31 cellular contexts compared by ENCODE assay signal in genomic region chr17:78788451-78788850, GRCh38. TPM values are rescaled to one million over a fixed set of nuclear protein-coding genes. Genes with fewer than 3 reads are reported as not detected.
DNase-seq lines count a peak whose midpoint lies in the region; ATAC-seq, FAIRE-seq and TF ChIP-seq lines count a peak whose summit lies in the region.
"Had no signal": no experiment of that assay in that cellular context is flagged by ENCODE, and none has a peak within 500 bp of the region (broad histone marks: within the 10 kb centered on the region; RNA-seq: fewer than 3 reads in every experiment).

No MANE protein-coding gene starts in this region.

- no peak overlapping the region for H3K9ac ChIP-seq in kidney (ENCODE audit: low read length in 2 of 2)
- H3K9ac ChIP-seq: GM23248, SK-N-SH had no signal

- H3K27me3 Mint-ChIP-seq in activated naive CD8-positive, alpha-beta T cell treated with anti-CD3 and anti-CD28 coated beads for 36 hours: no peaks in the 10 kb centered on the region
- H3K27me3 Mint-ChIP-seq: naive B cell had no signal

- TF ChIP-seq POLR2A in vagina (IDR thresholded peaks at IDR 0.05) (no peak), testis (IDR thresholded peaks at IDR 0.05) (no peak)

- H3K4me1 ChIP-seq in right cardiac atrium (ENCODE audit: control insufficient read depth, insufficient read depth, low read length): peaks cover 5% of the 10 kb centered on the region
- peaks cover 0 to 16% of the 10 kb centered on the region in 2 donors for H3K4me1 ChIP-seq in kidney (ENCODE audit: control insufficient read depth in 1 of 2, insufficient read depth in 1 of 2, low read depth in 1 of 2, low read length in 2 of 2)
- peaks cover 39% of the 10 kb centered on the region for H3K4me1 ChIP-seq in vagina
- peaks cover 16% of the 10 kb centered on the region for H3K4me1 ChIP-seq in testis

- H3K27me3 ChIP-seq in right cardiac atrium (ENCODE audit: control insufficient read depth, insufficient read depth) (no peaks in the 10 kb centered on the region), vagina (no peaks in the 10 kb centered on the region), testis (no peaks in the 10 kb centered on the region)
- H3K27me3 ChIP-seq: BLaER1 treated with 17β-estradiol and CSF1 and Interleukin-3, amounts not matched to agents 10 nM and 100 nM; ovary; upper lobe of left lung had no signal

- WGBS in right cardiac atrium: 85% methylated on average over 7 of the region's 7 CpGs
- WGBS in testis, 2 donors: 96 to 97% methylated on average over 7 of the region's 7 CpGs

- H3K4me1 Mint-ChIP-seq in activated naive CD8-positive, alpha-beta T cell treated with anti-CD3 and anti-CD28 coated beads for 36 hours: peaks cover 53% of the 10 kb centered on the region

- H3K9me3 ChIP-seq in right cardiac atrium (ENCODE audit: control insufficient read depth, low read length) (no peaks in the 10 kb centered on the region), kidney (ENCODE audit: control insufficient read depth in 1 of 2, low read length in 2 of 2) (no peaks in the 10 kb centered on the region), vagina (no peaks in the 10 kb centered on the region), testis (no peaks in the 10 kb centered on the region)
- H3K9me3 ChIP-seq: BLaER1 treated with 17β-estradiol and CSF1 and Interleukin-3, amounts not matched to agents 10 nM and 100 nM; ovary; SK-N-SH; upper lobe of left lung had no signal

- intact Hi-C loops in left cardiac atrium (cut with DNase I): no loop called here
- intact Hi-C loops in right cardiac atrium (cut with DNase I): loop anchor here in 2 of 4 donors (10.0 kb wide), 2 partner anchors 54 to 74 kb away; no protein-coding TSS in a partner anchor
- intact Hi-C loops in kidney (cut with DNase I): no loop called here
- intact Hi-C loops in vagina (cut with DNase I): no loop called here
- intact Hi-C loops in testis (cut with DNase I; ENCODE audit: low total_unique reads): no loop called here

- H3K36me3 ChIP-seq in kidney (ENCODE audit: control insufficient read depth in 1 of 2, insufficient read depth in 2 of 2, low read length in 2 of 2) (peaks cover 3 to 5% of the 10 kb centered on the region in 2 donors), vagina (peaks cover 0 to 5% of the 10 kb centered on the region in 2 donors), testis (ENCODE audit: low read depth, missing control alignments) (no peaks in the 10 kb centered on the region)
- H3K36me3 ChIP-seq: ovary had no signal

- peaks cover 26% of the 10 kb centered on the region for H3K36me3 Mint-ChIP-seq in activated naive CD8-positive, alpha-beta T cell treated with anti-CD3 and anti-CD28 coated beads for 36 hours
- H3K36me3 Mint-ChIP-seq: naive B cell had no signal

- peak; percentile 10 for DNase-seq in left cardiac atrium
- DNase-seq in right cardiac atrium: no peak
- no peak for DNase-seq in activated naive CD8-positive, alpha-beta T cell treated with anti-CD3 and anti-CD28 coated beads for 36 hours
- DNase-seq in kidney: peak; percentile 46
- DNase-seq in vagina (ENCODE audit: extremely low spot score in 2 of 2): no peak
- no peak for DNase-seq in testis
- no peak for DNase-seq in T-helper 9 cell
- DNase-seq: activated CD4-positive, alpha-beta T cell treated with anti-CD3 and anti-CD28 coated beads for 1 hour; activated T-cell treated with anti-CD3 and anti-CD28 coated beads, Interleukin-2, amount 50 U/mL, for 1 hour; amygdala; Calu3; DMS79 treated with DMSO at 0.1 percent for 48 hours; effector memory CD4-positive, alpha-beta T cell; GDM1; GM23248; Karpas-422; naive B cell; NCI-H1930; NCI-H526; SK-N-SH; stimulated activated naive CD4-positive, alpha-beta T cell had no signal

- no peak for ATAC-seq in left cardiac atrium
- ATAC-seq in right cardiac atrium: no peak
- no peak for ATAC-seq in HG03108 (IDR thresholded peaks at IDR 0.05; ENCODE audit: unreplicated experiment)
- ATAC-seq: HepG2 had no signal

- no peak for TF ChIP-seq CTCF in kidney (IDR thresholded peaks at IDR 0.05; ENCODE audit: borderline replicate concordance, extremely low read depth, insufficient read depth)
- no peak for TF ChIP-seq CTCF in vagina (IDR thresholded peaks at IDR 0.05)
- TF ChIP-seq CTCF in testis (IDR thresholded peaks at IDR 0.05): no peak

- H3K4me3 Mint-ChIP-seq in activated naive CD8-positive, alpha-beta T cell treated with anti-CD3 and anti-CD28 coated beads for 36 hours: no peak overlapping the region
- H3K4me3 Mint-ChIP-seq: T-helper 1 cell treated with Interleukin-12 subunit alpha and Interleukin-12 subunit beta and Interleukin-4 antibody, amounts not matched to agents 30 μg/mL and 1 μg/mL, for 36 hours had no signal

- no peak for FAIRE-seq in kidney (lab: Jason Lieb, UNC)
- FAIRE-seq: bronchial epithelial cell, colon, HepG2, keratinocyte had no signal

- H3K9me3 Mint-ChIP-seq in activated naive CD8-positive, alpha-beta T cell treated with anti-CD3 and anti-CD28 coated beads for 36 hours: no peaks in the 10 kb centered on the region
- H3K9me3 Mint-ChIP-seq: naive B cell; T-helper 1 cell treated with Interleukin-12 subunit alpha and Interleukin-12 subunit beta and Interleukin-4 antibody, amounts not matched to agents 30 μg/mL and 1 μg/mL, for 36 hours had no signal

- peak overlapping the region; percentile 38 for H3K27ac Mint-ChIP-seq in activated naive CD8-positive, alpha-beta T cell treated with anti-CD3 and anti-CD28 coated beads for 36 hours
- H3K27ac Mint-ChIP-seq: T-helper 1 cell treated with Interleukin-12 subunit alpha and Interleukin-12 subunit beta and Interleukin-4 antibody, amounts not matched to agents 30 μg/mL and 1 μg/mL, for 36 hours had no signal

- no peak overlapping the region for H3K27ac ChIP-seq in right cardiac atrium (ENCODE audit: low read length)
- H3K27ac ChIP-seq in kidney (ENCODE audit: low read depth in 2 of 2, low read length in 2 of 2): no peak overlapping the region
- H3K27ac ChIP-seq in vagina: peak overlapping the region; percentile 59
- no peak overlapping the region for H3K27ac ChIP-seq in testis
- H3K27ac ChIP-seq: BLaER1 treated with 17β-estradiol and CSF1 and Interleukin-3, amounts not matched to agents 10 nM and 100 nM; GM23248 had no signal

- H3K4me3 ChIP-seq in right cardiac atrium (ENCODE audit: low read length) (no peak overlapping the region), kidney (ENCODE audit: low read length in 2 of 2) (no peak overlapping the region), vagina (no peak overlapping the region), testis (no peak overlapping the region)
- H3K4me3 ChIP-seq: BLaER1 treated with 17β-estradiol and CSF1 and Interleukin-3, amounts not matched to agents 10 nM and 100 nM; GM23248; ovary; skin epidermis; upper lobe of left lung had no signal

RNA-seq across cellular contexts. Expression of gene CYTH1, which starts 6.4 kb away (rescaled TPM):
- total RNA-seq in left cardiac atrium: 10 to 100 TPM; 33.9 to 45.3 TPM
- total RNA-seq in right cardiac atrium: 10 to 100 TPM; 31.2 to 39.1 (median 36.7) TPM
- 22.5 TPM for polyA plus RNA-seq in right cardiac atrium
- total RNA-seq in activated naive CD8-positive, alpha-beta T cell treated with anti-CD3 and anti-CD28 coated beads for 36 hours: 10 to 100 TPM; 88.9 to 89.6 TPM
- 59.7 TPM for total RNA-seq in kidney
- polyA plus RNA-seq in kidney (ENCODE audit: insufficient read depth, low read depth, low replicate concordance): 25.3 TPM
- 62.9 TPM for total RNA-seq in vagina
- 10 to 100 TPM; 42.2 to 47.9 TPM for total RNA-seq in testis
- 40.8 TPM for polyA plus RNA-seq in testis (ENCODE audit: insufficient read depth, low read depth, low replicate concordance)

RNA-seq across cellular contexts. Expression of gene USP36, which starts 52.2 kb away (rescaled TPM):
- total RNA-seq in left cardiac atrium (10 to 100 TPM; 28.1 to 48.1 TPM), right cardiac atrium (10 to 100 TPM; 25.1 to 42.9 (median 29.0) TPM), kidney (66.2 TPM), vagina (71.2 TPM), testis (10 to 100 TPM; 77.5 to 79.8 TPM)
- polyA plus RNA-seq in right cardiac atrium (16.2 TPM), kidney (ENCODE audit: insufficient read depth, low read depth, low replicate concordance) (17.0 TPM), testis (ENCODE audit: insufficient read depth, low read depth, low replicate concordance) (32.8 TPM)
- total RNA-seq in activated naive CD8-positive, alpha-beta T cell treated with anti-CD3 and anti-CD28 coated beads for 36 hours: 100 to 1,000 TPM; 126 to 128 TPM

Comparison
In these comparisons a context has a peak if more than half of its experiments do, and no peak if none do; other contexts are left out.
1. DNase-seq: peak in left cardiac atrium (single experiment) and kidney (single experiment); none in right cardiac atrium (0 of 3), activated naive CD8-positive, alpha-beta T cell treated with anti-CD3 and anti-CD28 coated beads for 36 hours (single experiment), vagina (0 of 2), testis (single experiment) and T-helper 9 cell (single experiment).